In genomic region chr1:208542309-208542708, GRCh38 we compare ENCODE assay signal across 19 cellular contexts.
"Had no signal": no experiment of that assay in that cellular context is flagged by ENCODE, and none has a peak within 500 bp of the region (broad histone marks: within the 10 kb centered on the region; RNA-seq: fewer than 3 reads in every experiment).

No MANE protein-coding gene starts in this region.

- ATAC-seq: activated CD8-positive, alpha-beta T cell treated with anti-CD3 and anti-CD28 coated beads, Interleukin-2, amount 10 ng/mL, durations not matched to agents 7 days and 5 days; Panc1; T-helper 17 cell; WTC11 had no signal

- DNase-seq: activated CD4-positive, alpha-beta T cell treated with anti-CD3 and anti-CD28 coated beads for 48 hours; activated CD4-positive, alpha-beta T cell treated with anti-CD3 and anti-CD28 coated beads, Interleukin-2, amount 50 U/mL, for 4 hours; activated CD4-positive, CD25-positive, alpha-beta regulatory T cell treated with anti-CD3 and anti-CD28 coated beads, Interleukin-2, amount 50 U/mL, for 72 hours; activated CD8-positive, alpha-beta memory T cell treated with anti-CD3 and anti-CD28 coated beads, Interleukin-2, amount 50 U/mL, for 48 hours; activated CD8-positive, alpha-beta T cell treated with anti-CD3 and anti-CD28 coated beads, Interleukin-2, amount 10 ng/mL, durations not matched to agents 7 days and 5 days; activated naive CD4-positive, alpha-beta T cell; activated T-cell treated with anti-CD3 and anti-CD28 coated beads, Interleukin-2, amount 50 U/mL, for 1 hour; aorta; NCI-H1417 treated with DMSO at 0.1 percent for 48 hours; NCI-H1694; NCI-H2029 treated with DMSO at 0.1 percent for 48 hours; NCI-H345; NCI-H526 treated with DMSO at 0.1 percent for 48 hours; NCI-H82; SIG-M5; T-helper 17 cell; T-helper 9 cell had no signal
